In the genomic region with DNA sequence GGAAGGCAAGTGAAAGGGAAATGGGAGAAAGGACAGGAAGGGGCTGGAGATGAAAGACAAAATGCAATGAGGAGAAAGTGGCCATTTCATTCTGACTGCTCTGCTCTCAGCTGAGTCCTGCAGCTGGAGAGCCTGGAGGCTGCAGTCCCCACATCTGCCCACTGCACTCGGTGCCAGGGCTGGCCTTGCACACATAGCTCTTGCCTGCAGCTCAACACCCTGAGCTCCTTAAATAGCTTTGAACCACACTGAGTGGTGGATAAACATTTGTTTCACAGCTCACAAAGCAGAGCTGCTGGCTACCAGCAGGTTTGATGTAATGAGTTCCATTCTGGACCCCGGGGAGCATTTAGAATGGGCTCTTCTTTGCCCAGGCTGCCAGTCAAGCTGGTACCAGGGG, we compare ENCODE assay signal across 14 cellular contexts.
DNase-seq lines count a peak whose midpoint lies in the region; ATAC-seq and TF ChIP-seq lines count a peak whose summit lies in the region.
"Had no signal": no experiment of that assay in that cellular context is flagged by ENCODE, and none has a peak within 500 bp of the region (broad histone marks: within the 10 kb centered on the region; RNA-seq: fewer than 3 reads in every experiment).

No MANE protein-coding gene starts in this region.

- no peak overlapping the region for H3K27ac ChIP-seq in hepatocyte
- H3K27ac ChIP-seq: epithelial cell of prostate had no signal

- H3K4me3 Mint-ChIP-seq in stimulated activated memory B cell treated with anti-CD40 and anti-IgM and Interleukin-4, amounts not matched to agents 10 μg/mL and 1 μg/mL and 100 μg/mL, for 72 hours = peak overlapping the region; percentile 6
- no peak overlapping the region for H3K4me3 Mint-ChIP-seq in naive thymus-derived CD8-positive, alpha-beta T cell
- H3K4me3 Mint-ChIP-seq in activated T-cell treated with anti-CD3 and anti-CD28 coated beads, Interleukin-2, amount 50 U/mL, for 72 hours = no peak overlapping the region
- H3K4me3 Mint-ChIP-seq: activated CD8-positive, alpha-beta memory T cell treated with anti-CD3 and anti-CD28 coated beads, Interleukin-2, amount 10 ng/mL, durations not matched to agents 7 days and 5 days; activated naive CD8-positive, alpha-beta T cell had no signal

- H3K9me3 Mint-ChIP-seq in stimulated activated memory B cell treated with anti-CD40 and anti-IgM and Interleukin-4, amounts not matched to agents 10 μg/mL and 1 μg/mL and 100 μg/mL, for 72 hours = peaks cover 4% of the 10 kb centered on the region
- peaks cover 0 to 6% (median 0%) of the 10 kb centered on the region in 9 donors for H3K9me3 Mint-ChIP-seq in naive thymus-derived CD8-positive, alpha-beta T cell
- peaks cover 6% of the 10 kb centered on the region in 2 donors for H3K9me3 Mint-ChIP-seq in activated T-cell treated with anti-CD3 and anti-CD28 coated beads, Interleukin-2, amount 50 U/mL, for 72 hours

- peaks cover 7% of the 10 kb centered on the region for H3K27me3 ChIP-seq in hepatocyte

- POLR2A ChIA-PET in naive thymus-derived CD8-positive, alpha-beta T cell (lab: Charles Lee) = no interaction called here

- H3K27ac Mint-ChIP-seq in stimulated activated memory B cell treated with anti-CD40 and anti-IgM and Interleukin-4, amounts not matched to agents 10 μg/mL and 1 μg/mL and 100 μg/mL, for 72 hours = peak overlapping the region; percentile 81
- no peak overlapping the region for H3K27ac Mint-ChIP-seq in naive thymus-derived CD8-positive, alpha-beta T cell
- no peak overlapping the region for H3K27ac Mint-ChIP-seq in activated T-cell treated with anti-CD3 and anti-CD28 coated beads, Interleukin-2, amount 50 U/mL, for 72 hours
- H3K27ac Mint-ChIP-seq: activated CD8-positive, alpha-beta memory T cell treated with anti-CD3 and anti-CD28 coated beads, Interleukin-2, amount 10 ng/mL, durations not matched to agents 7 days and 5 days; activated naive CD8-positive, alpha-beta T cell had no signal

- ATAC-seq in stimulated activated memory B cell treated with anti-CD40 and anti-IgM and Interleukin-4, amounts not matched to agents 10 μg/mL and 1 μg/mL and 100 μg/mL, for 72 hours = peak; percentile 59
- no peak for ATAC-seq in naive thymus-derived CD8-positive, alpha-beta T cell
- ATAC-seq in activated T-cell treated with anti-CD3 and anti-CD28 coated beads, Interleukin-2, amount 50 U/mL, for 72 hours (replicated peaks in 1 of 2) = no peak
- ATAC-seq: activated CD8-positive, alpha-beta memory T cell treated with anti-CD3 and anti-CD28 coated beads, Interleukin-2, amount 10 ng/mL, durations not matched to agents 7 days and 5 days had no signal

- no peak overlapping the region for H3K4me2 ChIP-seq in hepatocyte

- 81% methylated on average over 2 of the region's 2 CpGs for WGBS in hepatocyte (ENCODE audit: low lambda C conversion rate, missing lambda C conversion rate)

- no peaks in the 10 kb centered on the region for H3K9me2 ChIP-seq in hepatocyte (replicated peaks; ENCODE audit: insufficient read depth)

- H2AFZ ChIP-seq in hepatocyte = no peak overlapping the region

- no peaks in the 10 kb centered on the region for H3K36me3 ChIP-seq in hepatocyte (replicated peaks; ENCODE audit: insufficient read depth, low read depth)

- no peaks in the 10 kb centered on the region for H3K79me2 ChIP-seq in hepatocyte

- no peaks in the 10 kb centered on the region for H3K9me3 ChIP-seq in hepatocyte (ENCODE audit: low read depth)

- no peak for TF ChIP-seq CTCF in hepatocyte (IDR thresholded peaks at IDR 0.05; ENCODE audit: poor library complexity)

- DNase-seq in NCI-H748 (lab: John Stamatoyannopoulos, UW; ENCODE audit: unreplicated experiment) (peak; percentile 36), NCI-H748 treated with DMSO at 0.1 percent for 48 hours (lab: John Stamatoyannopoulos, UW) (no peak), NCI-H69 (lab: John Stamatoyannopoulos, UW) (peak; percentile 95), foreskin melanocyte (peak; percentile 24), hepatocyte (ENCODE audit: low spot score) (no peak)
- DNase-seq in naive thymus-derived CD8-positive, alpha-beta T cell = no peak
- no peak for DNase-seq in activated T-cell treated with anti-CD3 and anti-CD28 coated beads, Interleukin-2, amount 50 U/mL, for 72 hours
- DNase-seq: activated CD8-positive, alpha-beta memory T cell treated with anti-CD3 and anti-CD28 coated beads, Interleukin-2, amount 10 ng/mL, durations not matched to agents 7 days and 5 days; cerebellar nuclear complex; stimulated activated CD4-positive, alpha-beta T cell treated with anti-CD3 and anti-CD28 coated beads, Interleukin-4, amount 100 ng/mL, for 1 hour; stimulated activated naive CD4-positive, alpha-beta T cell treated with Interleukin-2 at 50 U/mL for 16 hours had no signal

- no peaks in the 10 kb centered on the region for H3K4me1 ChIP-seq in hepatocyte (ENCODE audit: insufficient read depth)

- H3K27me3 Mint-ChIP-seq in stimulated activated memory B cell treated with anti-CD40 and anti-IgM and Interleukin-4, amounts not matched to agents 10 μg/mL and 1 μg/mL and 100 μg/mL, for 72 hours = no peaks in the 10 kb centered on the region
- peaks cover 0 to 18% (median 0%) of the 10 kb centered on the region in 5 donors for H3K27me3 Mint-ChIP-seq in naive thymus-derived CD8-positive, alpha-beta T cell
- H3K27me3 Mint-ChIP-seq in activated T-cell treated with anti-CD3 and anti-CD28 coated beads, Interleukin-2, amount 50 U/mL, for 72 hours (ENCODE audit: low read depth) = peaks cover 47% of the 10 kb centered on the region
- H3K27me3 Mint-ChIP-seq: activated CD8-positive, alpha-beta memory T cell treated with anti-CD3 and anti-CD28 coated beads, Interleukin-2, amount 10 ng/mL, durations not matched to agents 7 days and 5 days; activated naive CD8-positive, alpha-beta T cell had no signal

- H3K4me1 Mint-ChIP-seq in stimulated activated memory B cell treated with anti-CD40 and anti-IgM and Interleukin-4, amounts not matched to agents 10 μg/mL and 1 μg/mL and 100 μg/mL, for 72 hours = peaks cover 60% of the 10 kb centered on the region
- peaks cover 0 to 2% (median 0%) of the 10 kb centered on the region in 4 donors for H3K4me1 Mint-ChIP-seq in naive thymus-derived CD8-positive, alpha-beta T cell
- H3K4me1 Mint-ChIP-seq in activated T-cell treated with anti-CD3 and anti-CD28 coated beads, Interleukin-2, amount 50 U/mL, for 72 hours (ENCODE audit: low read depth) = peaks cover 19% of the 10 kb centered on the region

- no peaks in the 10 kb centered on the region for H3K36me3 Mint-ChIP-seq in stimulated activated memory B cell treated with anti-CD40 and anti-IgM and Interleukin-4, amounts not matched to agents 10 μg/mL and 1 μg/mL and 100 μg/mL, for 72 hours
- no peaks in the 10 kb centered on the region for H3K36me3 Mint-ChIP-seq in naive thymus-derived CD8-positive, alpha-beta T cell
- no peaks in the 10 kb centered on the region for H3K36me3 Mint-ChIP-seq in activated T-cell treated with anti-CD3 and anti-CD28 coated beads, Interleukin-2, amount 50 U/mL, for 72 hours (ENCODE audit: insufficient read depth in 2 of 2)
- H3K36me3 Mint-ChIP-seq: activated CD8-positive, alpha-beta memory T cell treated with anti-CD3 and anti-CD28 coated beads, Interleukin-2, amount 10 ng/mL, durations not matched to agents 7 days and 5 days; activated naive CD8-positive, alpha-beta T cell had no signal

- no peaks in the 10 kb centered on the region for H4K20me1 ChIP-seq in hepatocyte (ENCODE audit: insufficient read depth, poor library complexity, severe bottlenecking)

- no peak overlapping the region for H3K4me3 ChIP-seq in hepatocyte

Comparison
In these comparisons a context has a peak if more than half of its experiments do, and no peak if none do; other contexts are left out.
1. DNase-seq: peak in NCI-H748 (single experiment), NCI-H69 (single experiment) and foreskin melanocyte (single experiment); none in NCI-H748 treated with DMSO at 0.1 percent for 48 hours (single experiment), naive thymus-derived CD8-positive, alpha-beta T cell (0 of 10), activated T-cell treated with anti-CD3 and anti-CD28 coated beads, Interleukin-2, amount 50 U/mL, for 72 hours (0 of 2) and hepatocyte (single experiment).